10 cellular contexts compared by ENCODE assay signal in genomic region chr2:187834787-187835186, GRCh38.
"Had no signal": no experiment of that assay in that cellular context is flagged by ENCODE, and none has a peak within 500 bp of the region (broad histone marks: within the 10 kb centered on the region; RNA-seq: fewer than 3 reads in every experiment).

No MANE protein-coding gene starts in this region.

- H3K9ac ChIP-seq: GM23248 had no signal

- H3K4me3 ChIP-seq: GM23248, GM23338, HAP-1 had no signal

- H3K9me3 ChIP-seq: HAP-1 had no signal

- ATAC-seq: GM23338, HCT116 had no signal

- H2AFZ ChIP-seq: GM23248, GM23338 had no signal

- H3K27ac ChIP-seq: GM23248 had no signal

- DNase-seq: GM23248, GOT3, H7, H9, HCEC 1CT, HFFc6 had no signal

- H3K36me3 ChIP-seq: HAP-1 had no signal

- H3K4me2 ChIP-seq: GM23338 had no signal

- FAIRE-seq: H1 had no signal
